In genomic region chr5:78320461-78320860, GRCh38 we compare ENCODE assay signal across 9 cellular contexts. TPM values are rescaled to one million over a fixed set of nuclear protein-coding genes. Genes with fewer than 3 reads are reported as not detected.
A peak's percentile ranks its signal among the peaks of the same experiment; 100 is the strongest.
DNase-seq lines count a peak whose midpoint lies in the region; ATAC-seq and TF ChIP-seq lines count a peak whose summit lies in the region.
"Had no signal": no experiment of that assay in that cellular context is flagged by ENCODE, and none has a peak within 500 bp of the region (broad histone marks: within the 10 kb centered on the region; RNA-seq: fewer than 3 reads in every experiment).

No MANE protein-coding gene starts in this region.

- H3K27me3 ChIP-seq in Peyer's patch = no peaks in the 10 kb centered on the region

- no peak for TF ChIP-seq POLR2A in Peyer's patch (IDR thresholded peaks at IDR 0.05)

- TF ChIP-seq CTCF in Peyer's patch (IDR thresholded peaks at IDR 0.05) = peak in 5 of 6 experiments; percentile 24 to 66 (median 61)
- TF ChIP-seq CTCF in fibroblast of the aortic adventitia (IDR thresholded peaks at IDR 0.05; ENCODE audit: insufficient read depth, low read length) = peak; percentile 70

- no peaks in the 10 kb centered on the region for H3K4me1 ChIP-seq in Peyer's patch

- H3K4me3 ChIP-seq in Peyer's patch (no peak overlapping the region), fibroblast of the aortic adventitia (ENCODE audit: low read depth, low read length) (no peak overlapping the region)

- DNase-seq in Ammon's horn (ENCODE audit: low spot score) (peak; percentile 45), H4 (ENCODE audit: low spot score) (peak; percentile 30), Peyer's patch (no peak), fibroblast of the aortic adventitia (ENCODE audit: low read depth) (peak; percentile 59), stromal cell of bone marrow (ENCODE audit: low read depth) (peak; percentile 14), retina (no peak), DMS114 treated with DMSO at 0.1 percent for 48 hours (lab: John Stamatoyannopoulos, UW; ENCODE audit: unreplicated experiment) (no peak)

- no peak overlapping the region for H3K27ac ChIP-seq in Peyer's patch
- H3K27ac ChIP-seq: HL-60 had no signal

- ATAC-seq in HG03039 (IDR thresholded peaks at IDR 0.05; ENCODE audit: unreplicated experiment) = no peak

- no peaks in the 10 kb centered on the region for H3K9me3 ChIP-seq in Peyer's patch

- no peaks in the 10 kb centered on the region for H3K36me3 ChIP-seq in Peyer's patch

RNA-seq across cellular contexts. Expression of gene AP3B1, which starts 26.0 kb away (rescaled TPM):
- total RNA-seq in H4 (2014; rRNA removed; shearing (Covaris generic)) = 30.2 and 41.6 TPM in 2 replicates
- total RNA-seq in Peyer's patch (10 to 100 TPM; 52.6 to 74.3 (median 58.9) TPM), fibroblast of the aortic adventitia (ENCODE audit: low replicate concordance) (78.5 and 84.6 TPM in 2 replicates)

RNA-seq across cellular contexts. Expression of gene SCAMP1, which starts 40.0 kb away (rescaled TPM):
- total RNA-seq in H4 (2014; rRNA removed; shearing (Covaris generic)) = 27.9 and 36.2 TPM in 2 replicates
- total RNA-seq in Peyer's patch = 10 to 100 TPM; 10.6 to 17.3 (median 11.5) TPM
- 29.9 and 56.3 TPM in 2 replicates for total RNA-seq in fibroblast of the aortic adventitia (ENCODE audit: low replicate concordance)

Comparison
In these comparisons a context has a peak if more than half of its experiments do, and no peak if none do; other contexts are left out.
1. DNase-seq: peak in Ammon's horn (single experiment), H4 (single experiment), fibroblast of the aortic adventitia (single experiment) and stromal cell of bone marrow (single experiment); none in Peyer's patch (0 of 3), retina (single experiment) and DMS114 treated with DMSO at 0.1 percent for 48 hours (single experiment).